ENCODE assay signal across 18 cellular contexts in the genomic region with DNA sequence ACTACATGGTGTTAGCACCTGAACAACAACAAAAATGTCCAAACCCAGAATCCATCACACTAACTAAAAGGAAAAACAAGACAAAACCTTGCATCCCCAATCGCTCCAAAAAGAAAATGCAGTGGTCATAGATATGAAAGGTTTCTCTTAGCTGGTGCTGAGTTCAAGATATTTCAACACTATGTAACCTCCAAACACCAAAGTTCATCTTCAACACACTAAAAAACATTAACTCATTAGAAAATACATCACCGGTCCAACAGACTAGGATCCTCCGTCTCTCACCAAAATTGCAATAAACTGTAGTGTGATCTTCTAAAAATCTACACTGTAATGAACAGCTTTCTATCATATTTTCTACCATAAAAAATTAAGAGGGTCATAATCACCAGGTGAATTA.
A peak's percentile ranks its signal among the peaks of the same experiment; 100 is the strongest.
DNase-seq lines count a peak whose midpoint lies in the region; ATAC-seq, FAIRE-seq and TF ChIP-seq lines count a peak whose summit lies in the region.
"Had no signal": no experiment of that assay in that cellular context is flagged by ENCODE, and none has a peak within 500 bp of the region (broad histone marks: within the 10 kb centered on the region; RNA-seq: fewer than 3 reads in every experiment).

No MANE protein-coding gene starts in this region.

- DNase-seq in HepG2 (ENCODE audit: low spot score) (no peak), left lobe of liver (ENCODE audit: low spot score) (no peak), left cardiac atrium (no peak), colonic mucosa (no peak)
- DNase-seq in activated CD4-positive, CD25-positive, alpha-beta regulatory T cell treated with anti-CD3 and anti-CD28 coated beads, Interleukin-2, amount 50 U/mL, for 72 hours: no peak
- DNase-seq: C1 segment of cervical spinal cord; Calu3; CD4-positive, alpha-beta memory T cell; COR-L47; DMS53; DMS79 treated with DMSO at 0.1 percent for 48 hours; GF-D8; GOT3; HCEC 1CT had no signal

- POLR2A ChIA-PET in HepG2 (lab: Yijun Ruan, JAX): no interaction called here

- intact Hi-C loops in HepG2 (cut with micrococcal nuclease; ENCODE audit: unreplicated experiment): no loop called here
- intact Hi-C loops in left cardiac atrium (cut with DNase I): loop anchor here in 1 of 2 donors (10.0 kb wide), 1 partner anchor 49 kb away; no protein-coding TSS in a partner anchor
- intact Hi-C loops in colonic mucosa (cut with DNase I): loop anchor here (10.0 kb wide), 1 partner anchor 49 kb away; no protein-coding TSS in a partner anchor

- H3K36me3 Mint-ChIP-seq in activated T-helper 17 cell treated with anti-CD3 and anti-CD28 coated beads, Interleukin-2, amount 50 U/mL, for 72 hours (ENCODE audit: low read depth): peaks cover 97% of the 10 kb centered on the region

- WGBS in liver: 81% methylated on average over 3 of the region's 3 CpGs
- 92% methylated on average over 3 of the region's 3 CpGs for WGBS in HepG2 (ENCODE audit: low lambda C conversion rate)

- H3K4me3 Mint-ChIP-seq in activated T-helper 17 cell treated with anti-CD3 and anti-CD28 coated beads, Interleukin-2, amount 50 U/mL, for 72 hours: no peak overlapping the region
- H3K4me3 Mint-ChIP-seq: CD4-positive, alpha-beta memory T cell had no signal

- no peaks in the 10 kb centered on the region for H3K79me2 ChIP-seq in HepG2 (ENCODE audit: insufficient read depth, low read length)

- no peaks in the 10 kb centered on the region for H3K4me1 ChIP-seq in liver (ENCODE audit: control insufficient read depth in 4 of 4, insufficient read depth in 4 of 4, low read length in 3 of 4)
- H3K4me1 ChIP-seq in HepG2 (ENCODE audit: insufficient read depth, low read length): no peaks in the 10 kb centered on the region
- no peaks in the 10 kb centered on the region for H3K4me1 ChIP-seq in colonic mucosa

- H3K4me2 ChIP-seq in HepG2 (ENCODE audit: low read depth, low read length): no peak overlapping the region

- TF ChIP-seq POLR2A in HepG2 (IDR thresholded peaks at IDR 0.05; ENCODE audit: insufficient read depth in 1 of 2, low read depth in 2 of 2, low read length in 2 of 2): no peak

- H4K20me1 ChIP-seq in HepG2 (ENCODE audit: insufficient read depth, low read length): no peaks in the 10 kb centered on the region

- H2AFZ ChIP-seq in HepG2 (ENCODE audit: low read length): no peak overlapping the region

- no peaks in the 10 kb centered on the region for H3K27me3 ChIP-seq in liver (ENCODE audit: control insufficient read depth in 4 of 4, insufficient read depth in 4 of 4, low read length in 3 of 4)
- no peaks in the 10 kb centered on the region for H3K27me3 ChIP-seq in HepG2 (ENCODE audit: control insufficient read depth in 1 of 2, insufficient read depth in 2 of 2, low read length in 2 of 2)
- H3K27me3 ChIP-seq in colonic mucosa: no peaks in the 10 kb centered on the region

- in situ Hi-C loops in HepG2 (cut with HindIII; ENCODE audit: extremely low pct_ligation_motif_present, low pct_unique_long_range_greater_than_20kb): no loop called here

- CTCF ChIA-PET in HepG2 (lab: Yijun Ruan, JAX; ENCODE audit: low intra/inter-chr PET ratio, low total read pairs): no interaction called here

- ATAC-seq in HepG2 (no peak), left lobe of liver (peak; percentile 87), left cardiac atrium (no peak)
- no peak for ATAC-seq in activated T-helper 17 cell treated with anti-CD3 and anti-CD28 coated beads, Interleukin-2, amount 50 U/mL, for 72 hours (replicated peaks)

- TF ChIP-seq RAD21 in liver (IDR thresholded peaks at IDR 0.05): no peak
- TF ChIP-seq RAD21 in HepG2 (CRISPR knock-in tag; IDR thresholded peaks at IDR 0.05): no peak

- H3K9ac ChIP-seq in liver (ENCODE audit: low read depth in 1 of 2, low read length in 2 of 2) (no peak overlapping the region), HepG2 (ENCODE audit: insufficient read depth, low read depth, low read length) (no peak overlapping the region), colonic mucosa (ENCODE audit: low read depth in 2 of 2, low read length in 2 of 2) (no peak overlapping the region)

- TF ChIP-seq EP300 in HepG2 (IDR thresholded peaks at IDR 0.05; ENCODE audit: low read depth in 2 of 2, low read length in 2 of 2) (no peak), HepG2 (CRISPR knock-in tag; IDR thresholded peaks at IDR 0.05; ENCODE audit: borderline replicate concordance) (no peak)

- FAIRE-seq in HepG2 (lab: Jason Lieb, UNC): no peak
- FAIRE-seq: GM12892, H54 had no signal

- H3K9me3 ChIP-seq in liver (ENCODE audit: control insufficient read depth in 4 of 4, low read length in 3 of 4) (no peaks in the 10 kb centered on the region), HepG2 (ENCODE audit: low read length) (no peaks in the 10 kb centered on the region), colonic mucosa (no peaks in the 10 kb centered on the region)

- H3K27me3 Mint-ChIP-seq in activated T-helper 17 cell treated with anti-CD3 and anti-CD28 coated beads, Interleukin-2, amount 50 U/mL, for 72 hours: no peaks in the 10 kb centered on the region
- H3K27me3 Mint-ChIP-seq: CD4-positive, alpha-beta memory T cell had no signal

- no peak for TF ChIP-seq CTCF in liver (IDR thresholded peaks at IDR 0.05; ENCODE audit: low read depth, low read length, missing input control)
- TF ChIP-seq CTCF in HepG2 (CRISPR knock-in tag; IDR thresholded peaks at IDR 0.05): no peak
- TF ChIP-seq CTCF in colonic mucosa (IDR thresholded peaks at IDR 0.05): no peak

- no TSS peak for BruUV-seq in HepG2 (replicated peaks; lab: Mats Ljungman, UMichigan)

- H3K27ac Mint-ChIP-seq in activated T-helper 17 cell treated with anti-CD3 and anti-CD28 coated beads, Interleukin-2, amount 50 U/mL, for 72 hours: peak overlapping the region; percentile 34

- H3K4me3 ChIP-seq in liver (ENCODE audit: low read depth in 1 of 3, low read length in 3 of 3): no peak overlapping the region
- no peak overlapping the region for H3K4me3 ChIP-seq in HepG2 (replicated peaks in 1 of 3; ENCODE audit: insufficient read depth in 1 of 3, low read depth in 2 of 3, low read length in 3 of 3)
- no peak overlapping the region for H3K4me3 ChIP-seq in colonic mucosa

- no peaks in the 10 kb centered on the region for H3K4me1 Mint-ChIP-seq in activated T-helper 17 cell treated with anti-CD3 and anti-CD28 coated beads, Interleukin-2, amount 50 U/mL, for 72 hours

- no peaks in the 10 kb centered on the region for H3K9me3 Mint-ChIP-seq in activated T-helper 17 cell treated with anti-CD3 and anti-CD28 coated beads, Interleukin-2, amount 50 U/mL, for 72 hours
- H3K9me3 Mint-ChIP-seq: CD4-positive, alpha-beta memory T cell had no signal

- peaks cover 8 to 58% (median 32%) of the 10 kb centered on the region in 4 donors for H3K36me3 ChIP-seq in liver (ENCODE audit: control insufficient read depth in 4 of 4, insufficient read depth in 3 of 4, low read depth in 1 of 4, low read length in 3 of 4)
- H3K36me3 ChIP-seq in HepG2 (replicated peaks in 1 of 2; ENCODE audit: control insufficient read depth in 1 of 2, insufficient read depth in 2 of 2, low read length in 2 of 2): peaks cover 17 to 71% of the 10 kb centered on the region in 2 experiments
- peaks cover 4% of the 10 kb centered on the region for H3K36me3 ChIP-seq in colonic mucosa

- no peak overlapping the region for H3K27ac ChIP-seq in liver (ENCODE audit: low read depth in 1 of 2, low read length in 2 of 2)
- no peak overlapping the region for H3K27ac ChIP-seq in HepG2 (ENCODE audit: extremely low read length, insufficient read depth, low read length)
- H3K27ac ChIP-seq in colonic mucosa: no peak overlapping the region

TF ChIP-seq in liver, 16 proteins besides CTCF, POLR2A, EP300 and RAD21:
- TF ChIP-seq HNF4A (conservative IDR thresholded peaks at IDR 0.05): peak in 1 of 2 donors; percentile 17
- no peak for TF ChIP-seq EGR1 (IDR thresholded peaks at IDR 0.05; ENCODE audit: low read depth in 2 of 2)
- TF ChIP-seq RXRA (IDR thresholded peaks at IDR 0.05): peak; percentile 9 to 54

TF ChIP-seq in HepG2, 621 proteins besides CTCF, POLR2A, EP300 and RAD21 (continues in another document):
- TF ChIP-seq, protein P1, sequence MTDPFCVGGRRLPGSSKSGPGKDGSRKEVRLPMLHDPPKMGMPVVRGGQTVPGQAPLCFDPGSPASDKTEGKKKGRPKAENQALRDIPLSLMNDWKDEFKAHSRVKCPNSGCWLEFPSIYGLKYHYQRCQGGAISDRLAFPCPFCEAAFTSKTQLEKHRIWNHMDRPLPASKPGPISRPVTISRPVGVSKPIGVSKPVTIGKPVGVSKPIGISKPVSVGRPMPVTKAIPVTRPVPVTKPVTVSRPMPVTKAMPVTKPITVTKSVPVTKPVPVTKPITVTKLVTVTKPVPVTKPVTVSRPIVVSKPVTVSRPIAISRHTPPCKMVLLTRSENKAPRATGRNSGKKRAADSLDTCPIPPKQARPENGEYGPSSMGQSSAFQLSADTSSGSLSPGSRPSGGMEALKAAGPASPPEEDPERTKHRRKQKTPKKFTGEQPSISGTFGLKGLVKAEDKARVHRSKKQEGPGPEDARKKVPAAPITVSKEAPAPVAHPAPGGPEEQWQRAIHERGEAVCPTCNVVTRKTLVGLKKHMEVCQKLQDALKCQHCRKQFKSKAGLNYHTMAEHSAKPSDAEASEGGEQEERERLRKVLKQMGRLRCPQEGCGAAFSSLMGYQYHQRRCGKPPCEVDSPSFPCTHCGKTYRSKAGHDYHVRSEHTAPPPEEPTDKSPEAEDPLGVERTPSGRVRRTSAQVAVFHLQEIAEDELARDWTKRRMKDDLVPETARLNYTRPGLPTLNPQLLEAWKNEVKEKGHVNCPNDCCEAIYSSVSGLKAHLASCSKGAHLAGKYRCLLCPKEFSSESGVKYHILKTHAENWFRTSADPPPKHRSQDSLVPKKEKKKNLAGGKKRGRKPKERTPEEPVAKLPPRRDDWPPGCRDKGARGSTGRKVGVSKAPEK (CRISPR knock-in tag; IDR thresholded peaks at IDR 0.05; ENCODE audit: borderline replicate concordance): no peak
- TF ChIP-seq ZNF614 (CRISPR knock-in tag; IDR thresholded peaks at IDR 0.05; ENCODE audit: borderline replicate concordance) (no peak), ZNF598 (CRISPR knock-in tag; IDR thresholded peaks at IDR 0.05; ENCODE audit: borderline replicate concordance) (no peak), SRSF1 (optimal IDR thresholded peaks at IDR 0.05; ENCODE audit: low read depth, low read length) (no peak), ZNF674 (CRISPR knock-in tag; IDR thresholded peaks at IDR 0.05; ENCODE audit: low read depth) (no peak), FOXK2 (IDR thresholded peaks at IDR 0.05) (no peak), ZNF432 (CRISPR knock-in tag; IDR thresholded peaks at IDR 0.05; ENCODE audit: borderline replicate concordance) (no peak)
- TF ChIP-seq, protein P2, sequence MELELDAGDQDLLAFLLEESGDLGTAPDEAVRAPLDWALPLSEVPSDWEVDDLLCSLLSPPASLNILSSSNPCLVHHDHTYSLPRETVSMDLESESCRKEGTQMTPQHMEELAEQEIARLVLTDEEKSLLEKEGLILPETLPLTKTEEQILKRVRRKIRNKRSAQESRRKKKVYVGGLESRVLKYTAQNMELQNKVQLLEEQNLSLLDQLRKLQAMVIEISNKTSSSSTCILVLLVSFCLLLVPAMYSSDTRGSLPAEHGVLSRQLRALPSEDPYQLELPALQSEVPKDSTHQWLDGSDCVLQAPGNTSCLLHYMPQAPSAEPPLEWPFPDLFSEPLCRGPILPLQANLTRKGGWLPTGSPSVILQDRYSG (CRISPR knock-in tag; IDR thresholded peaks at IDR 0.05): no peak
